In the genomic region with DNA sequence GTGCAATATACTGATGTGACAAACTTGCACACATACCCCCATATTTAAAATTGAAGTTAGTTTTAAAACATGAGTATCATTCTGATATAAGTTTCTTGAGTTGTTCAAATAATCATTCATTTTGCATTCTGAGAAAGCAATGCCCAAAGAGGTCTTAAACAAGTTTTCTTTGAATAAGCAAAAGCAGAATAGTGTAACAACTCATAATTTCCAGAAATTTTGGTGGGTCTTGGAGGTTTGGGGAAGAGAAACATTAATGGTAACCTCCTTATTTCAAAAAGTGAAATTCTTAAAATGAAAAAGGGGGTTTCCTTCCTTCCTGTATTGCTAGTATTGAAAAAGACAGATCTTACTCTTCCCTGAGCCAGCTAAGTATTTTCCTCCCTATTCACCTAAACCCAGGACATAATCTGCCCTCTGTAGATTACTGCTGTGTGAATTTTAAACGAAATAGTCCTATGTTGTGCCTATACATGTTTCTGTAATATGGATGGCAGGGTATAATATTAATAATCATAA, we compare ENCODE assay signal across 17 cellular contexts.
"Had no signal": no experiment of that assay in that cellular context is flagged by ENCODE, and none has a peak within 500 bp of the region (broad histone marks: within the 10 kb centered on the region; RNA-seq: fewer than 3 reads in every experiment).

No MANE protein-coding gene starts in this region.

- H3K4me3 Mint-ChIP-seq: activated CD4-positive, alpha-beta memory T cell treated with anti-CD3 and anti-CD28 coated beads for 36 hours; activated CD8-positive, alpha-beta memory T cell treated with anti-CD3 and anti-CD28 coated beads, Interleukin-2, amount 10 ng/mL, durations not matched to agents 7 days and 5 days; nephron; WTC11 had no signal

- H3K27me3 Mint-ChIP-seq: activated CD4-positive, alpha-beta memory T cell treated with anti-CD3 and anti-CD28 coated beads for 36 hours; activated CD8-positive, alpha-beta memory T cell treated with anti-CD3 and anti-CD28 coated beads, Interleukin-2, amount 10 ng/mL, durations not matched to agents 7 days and 5 days had no signal

- H3K36me3 Mint-ChIP-seq: WTC11 had no signal

- DNase-seq: activated CD4-positive, alpha-beta memory T cell treated with anti-CD3 and anti-CD28 coated beads for 36 hours; activated CD4-positive, alpha-beta T cell treated with anti-CD3 and anti-CD28 coated beads for 4 hours; activated CD8-positive, alpha-beta memory T cell treated with anti-CD3 and anti-CD28 coated beads, Interleukin-2, amount 10 ng/mL, durations not matched to agents 7 days and 5 days; activated naive CD4-positive, alpha-beta T cell treated with Interleukin-2 at 50 U/mL for 16 hours; central memory CD4-positive, alpha-beta T cell; effector memory CD4-positive, alpha-beta T cell; foreskin keratinocyte; left colon; mesenchymal stem cell; pancreas; psoas muscle; right cardiac atrium; stimulated activated CD4-positive, alpha-beta T cell treated with anti-CD3 and anti-CD28 coated beads, Interleukin-4, amount 100 ng/mL, for 24 hours; T-helper 1 cell; transverse colon had no signal

- ATAC-seq: activated CD8-positive, alpha-beta memory T cell treated with anti-CD3 and anti-CD28 coated beads, Interleukin-2, amount 10 ng/mL, durations not matched to agents 7 days and 5 days; foreskin keratinocyte; left colon; pancreas; psoas muscle; right cardiac atrium; WTC11 had no signal

- H3K27ac Mint-ChIP-seq: activated CD4-positive, alpha-beta memory T cell treated with anti-CD3 and anti-CD28 coated beads for 36 hours; activated CD8-positive, alpha-beta memory T cell treated with anti-CD3 and anti-CD28 coated beads, Interleukin-2, amount 10 ng/mL, durations not matched to agents 7 days and 5 days; nephron; WTC11 had no signal

- H3K4me1 Mint-ChIP-seq: nephron, WTC11 had no signal
